Comparison of ENCODE assay signal across 1 cellular context in the genomic region with DNA sequence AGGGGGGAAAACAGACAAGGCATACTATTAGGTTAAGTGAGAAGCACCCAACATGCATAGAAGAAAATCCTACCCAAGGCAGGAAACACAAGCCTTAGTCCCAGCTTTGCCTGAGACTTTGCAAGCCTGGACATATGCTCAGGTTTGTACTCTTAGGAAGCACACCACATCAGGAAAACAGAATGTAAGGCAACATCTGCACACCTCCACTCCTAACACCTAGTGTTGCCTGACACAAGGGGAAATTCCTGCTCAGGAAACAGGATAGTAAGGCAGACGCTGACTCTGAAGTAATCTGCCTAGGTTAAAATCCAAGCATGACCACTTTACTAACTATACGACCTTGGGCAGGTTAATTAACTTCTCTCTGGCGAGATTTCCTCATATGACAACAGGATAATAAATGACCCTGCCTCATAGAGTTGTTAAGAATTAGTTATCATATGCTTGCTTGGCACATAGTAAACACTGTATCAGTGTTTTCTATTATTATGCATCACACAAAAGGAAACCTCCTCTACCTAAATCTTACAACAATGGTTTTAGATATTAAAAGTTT.
TF ChIP-seq lines count a peak whose summit lies in the region.

No MANE protein-coding gene starts in this region.

TF ChIP-seq in endothelial cell of umbilical vein, 7 proteins besides CTCF, POLR2A, EP300 and RAD21 (continued from another document):
- TF ChIP-seq POLR2AphosphoS5 (IDR thresholded peaks at IDR 0.05; ENCODE audit: insufficient read depth, low read depth, low read length) = no peak
TF ChIP-seq in endothelial cell of umbilical vein: peak in this region for 0.
